ENCODE assay signal across 16 cellular contexts in genomic region chr10:35765039-35765662, GRCh38.
DNase-seq lines count a peak whose midpoint lies in the region; ATAC-seq, FAIRE-seq and TF ChIP-seq lines count a peak whose summit lies in the region.
"Had no signal": no experiment of that assay in that cellular context is flagged by ENCODE, and none has a peak within 500 bp of the region (broad histone marks: within the 10 kb centered on the region; RNA-seq: fewer than 3 reads in every experiment).

No MANE protein-coding gene starts in this region.

- no peak overlapping the region for H3K27ac Mint-ChIP-seq in activated CD4-positive, alpha-beta memory T cell treated with anti-CD3 and anti-CD28 coated beads for 36 hours
- H3K27ac Mint-ChIP-seq in activated CD4-positive, alpha-beta memory T cell treated with anti-CD3 and anti-CD28 coated beads, Interleukin-2, amount 10 ng/mL, durations not matched to agents 7 days and 5 days, result no peak overlapping the region
- H3K27ac Mint-ChIP-seq in type B pancreatic cell, result no peak overlapping the region
- H3K27ac Mint-ChIP-seq: activated T-cell treated with anti-CD3 and anti-CD28 coated beads, Interleukin-2, amount 50 U/mL, for 24 hours had no signal

- no peak overlapping the region for H3K4me3 ChIP-seq in endothelial cell of umbilical vein (replicated peaks in 1 of 3; ENCODE audit: insufficient read depth in 1 of 3, low read depth in 1 of 3, low read length in 3 of 3)
- H3K4me3 ChIP-seq: GM12878, ovary had no signal

- H3K9ac ChIP-seq in endothelial cell of umbilical vein (replicated peaks; ENCODE audit: extremely low read depth, insufficient read depth, low read length), result no peak overlapping the region

- no peaks in the 10 kb centered on the region for H3K9me3 Mint-ChIP-seq in activated CD4-positive, alpha-beta memory T cell treated with anti-CD3 and anti-CD28 coated beads for 36 hours
- H3K9me3 Mint-ChIP-seq in activated CD4-positive, alpha-beta memory T cell treated with anti-CD3 and anti-CD28 coated beads, Interleukin-2, amount 10 ng/mL, durations not matched to agents 7 days and 5 days, result no peaks in the 10 kb centered on the region
- H3K9me3 Mint-ChIP-seq in type B pancreatic cell, result no peaks in the 10 kb centered on the region
- H3K9me3 Mint-ChIP-seq: activated T-cell treated with anti-CD3 and anti-CD28 coated beads, Interleukin-2, amount 50 U/mL, for 24 hours had no signal

- H3K4me3 Mint-ChIP-seq in activated CD4-positive, alpha-beta memory T cell treated with anti-CD3 and anti-CD28 coated beads for 36 hours, result no peak overlapping the region
- H3K4me3 Mint-ChIP-seq in activated CD4-positive, alpha-beta memory T cell treated with anti-CD3 and anti-CD28 coated beads, Interleukin-2, amount 10 ng/mL, durations not matched to agents 7 days and 5 days, result no peak overlapping the region
- H3K4me3 Mint-ChIP-seq in type B pancreatic cell, result peak overlapping the region; percentile 36
- H3K4me3 Mint-ChIP-seq: activated T-cell treated with anti-CD3 and anti-CD28 coated beads, Interleukin-2, amount 50 U/mL, for 24 hours had no signal

- dilution Hi-C loops in endothelial cell of umbilical vein (cut with MboI; ENCODE audit: extremely low pct_ligation_motif_present, low sequenced_read_pairs), result no loop called here

- ATAC-seq in HG03159 (IDR thresholded peaks at IDR 0.05; ENCODE audit: unreplicated experiment) (no peak), HG02610 (IDR thresholded peaks at IDR 0.05; ENCODE audit: unreplicated experiment) (no peak)
- ATAC-seq: GM12878 had no signal

- TF ChIP-seq CTCF in endothelial cell of umbilical vein (IDR thresholded peaks at IDR 0.05; ENCODE audit: extremely low read depth in 1 of 2, insufficient read depth in 1 of 2, low read depth in 1 of 2, low read length in 2 of 2) (no peak), type B pancreatic cell (conservative IDR thresholded peaks at IDR 0.05) (no peak)

- H3K36me3 ChIP-seq in endothelial cell of umbilical vein (ENCODE audit: control insufficient read depth in 2 of 2, extremely low read depth in 1 of 2, insufficient read depth in 2 of 2, low read length in 2 of 2), result no peaks in the 10 kb centered on the region
- H3K36me3 ChIP-seq: ovary had no signal

- no peaks in the 10 kb centered on the region for H3K27me3 ChIP-seq in endothelial cell of umbilical vein (ENCODE audit: control insufficient read depth in 2 of 2, insufficient read depth in 2 of 2, low read length in 2 of 2)
- H3K27me3 ChIP-seq: ovary had no signal

- H3K27me3 Mint-ChIP-seq in activated CD4-positive, alpha-beta memory T cell treated with anti-CD3 and anti-CD28 coated beads for 36 hours, result peaks cover 1% of the 10 kb centered on the region
- H3K27me3 Mint-ChIP-seq in activated CD4-positive, alpha-beta memory T cell treated with anti-CD3 and anti-CD28 coated beads, Interleukin-2, amount 10 ng/mL, durations not matched to agents 7 days and 5 days, result peaks cover 6% of the 10 kb centered on the region
- peaks cover 3% of the 10 kb centered on the region for H3K27me3 Mint-ChIP-seq in type B pancreatic cell

- POLR2A ChIA-PET in activated CD4-positive, alpha-beta memory T cell treated with anti-CD3 and anti-CD28 coated beads for 36 hours (lab: Charles Lee), result no interaction called here
- POLR2A ChIA-PET in activated CD4-positive, alpha-beta memory T cell treated with anti-CD3 and anti-CD28 coated beads, Interleukin-2, amount 10 ng/mL, durations not matched to agents 7 days and 5 days (lab: Charles Lee), result no interaction called here
- POLR2A ChIA-PET in endothelial cell of umbilical vein (lab: Charles Lee), result no interaction called here

- H3K36me3 Mint-ChIP-seq in activated CD4-positive, alpha-beta memory T cell treated with anti-CD3 and anti-CD28 coated beads for 36 hours, result no peaks in the 10 kb centered on the region
- H3K36me3 Mint-ChIP-seq in activated CD4-positive, alpha-beta memory T cell treated with anti-CD3 and anti-CD28 coated beads, Interleukin-2, amount 10 ng/mL, durations not matched to agents 7 days and 5 days (ENCODE audit: low read depth), result no peaks in the 10 kb centered on the region
- no peaks in the 10 kb centered on the region for H3K36me3 Mint-ChIP-seq in type B pancreatic cell

- CTCF ChIA-PET in activated CD4-positive, alpha-beta memory T cell treated with anti-CD3 and anti-CD28 coated beads for 36 hours (lab: Charles Lee), result no interaction called here
- CTCF ChIA-PET in activated CD4-positive, alpha-beta memory T cell treated with anti-CD3 and anti-CD28 coated beads, Interleukin-2, amount 10 ng/mL, durations not matched to agents 7 days and 5 days (lab: Charles Lee), result no interaction called here
- CTCF ChIA-PET in endothelial cell of umbilical vein (lab: Charles Lee), result interaction anchor here (0.9 kb wide), 1 partner anchor 10 kb away, joined by 3 read pairs; no protein-coding TSS in a partner anchor

- FAIRE-seq in endothelial cell of umbilical vein (lab: Jason Lieb, UNC), result peak; percentile 40
- FAIRE-seq: A204.1, GM12878 had no signal

- H3K4me2 ChIP-seq in endothelial cell of umbilical vein (ENCODE audit: insufficient read depth, low read length), result peak overlapping the region; percentile 32

- no peaks in the 10 kb centered on the region for H3K9me1 ChIP-seq in endothelial cell of umbilical vein (replicated peaks; ENCODE audit: control insufficient read depth, extremely low read depth, insufficient read depth, low read length)

- H3K9me3 ChIP-seq in endothelial cell of umbilical vein (replicated peaks; ENCODE audit: control insufficient read depth, insufficient read depth, low read length), result no peaks in the 10 kb centered on the region
- H3K9me3 ChIP-seq: ovary had no signal

- no peaks in the 10 kb centered on the region for H3K79me2 ChIP-seq in endothelial cell of umbilical vein (ENCODE audit: control insufficient read depth, insufficient read depth, low read length)

- H2AFZ ChIP-seq in endothelial cell of umbilical vein (ENCODE audit: low read depth, low read length), result peak overlapping the region; percentile 92

- BruUV-seq in endothelial cell of umbilical vein (replicated peaks; lab: Mats Ljungman, UMichigan), result no TSS peak

- intact Hi-C loops in activated CD4-positive, alpha-beta memory T cell treated with anti-CD3 and anti-CD28 coated beads for 36 hours (cut with micrococcal nuclease), result no loop called here
- intact Hi-C loops in endothelial cell of umbilical vein (cut with micrococcal nuclease), result no loop called here

- DNase-seq in activated CD4-positive, alpha-beta memory T cell treated with anti-CD3 and anti-CD28 coated beads for 36 hours, result peak; percentile 9
- DNase-seq in activated CD4-positive, alpha-beta memory T cell treated with anti-CD3 and anti-CD28 coated beads, Interleukin-2, amount 10 ng/mL, durations not matched to agents 7 days and 5 days, result no peak
- DNase-seq in endothelial cell of umbilical vein (ENCODE audit: low read depth, low spot score) (no peak), lung microvascular endothelial cell (ENCODE audit: low read depth in 2 of 2) (peak; percentile 1 to 33), type B pancreatic cell (ENCODE audit: extremely low spot score, unreplicated experiment) (no peak), mesenteric fat pad (ENCODE audit: low spot score) (no peak)
- DNase-seq: activated T-cell treated with anti-CD3 and anti-CD28 coated beads, Interleukin-2, amount 50 U/mL, for 24 hours; DMS153; NCI-H345; SIG-M5; stimulated activated CD4-positive, alpha-beta T cell treated with anti-CD3 and anti-CD28 coated beads, Interleukin-4, amount 100 ng/mL, for 1 hour had no signal

- TF ChIP-seq POLR2A in endothelial cell of umbilical vein (IDR thresholded peaks at IDR 0.05; ENCODE audit: low read depth, low read length), result no peak

- H4K20me1 ChIP-seq in endothelial cell of umbilical vein (replicated peaks; ENCODE audit: control insufficient read depth, extremely low read depth, insufficient read depth, low read length), result no peaks in the 10 kb centered on the region

- no peaks in the 10 kb centered on the region for H3K4me1 Mint-ChIP-seq in activated CD4-positive, alpha-beta memory T cell treated with anti-CD3 and anti-CD28 coated beads for 36 hours (ENCODE audit: low read depth)
- H3K4me1 Mint-ChIP-seq in activated CD4-positive, alpha-beta memory T cell treated with anti-CD3 and anti-CD28 coated beads, Interleukin-2, amount 10 ng/mL, durations not matched to agents 7 days and 5 days, result no peaks in the 10 kb centered on the region
- H3K4me1 Mint-ChIP-seq in type B pancreatic cell (ENCODE audit: unreplicated experiment), result peaks cover 17% of the 10 kb centered on the region

- H3K27ac ChIP-seq in endothelial cell of umbilical vein (ENCODE audit: insufficient read depth, low read depth, low read length), result no peak overlapping the region
- H3K27ac ChIP-seq: ovary had no signal

- H3K4me1 ChIP-seq in endothelial cell of umbilical vein (ENCODE audit: control insufficient read depth, extremely low read depth, insufficient read depth, low read length), result no peaks in the 10 kb centered on the region

TF ChIP-seq in endothelial cell of umbilical vein, 7 proteins besides CTCF, POLR2A, EP300 and RAD21:
- no peak for TF ChIP-seq MYC (IDR thresholded peaks at IDR 0.05; ENCODE audit: low read depth, low read length)
- TF ChIP-seq JUN (IDR thresholded peaks at IDR 0.05; ENCODE audit: borderline replicate concordance, insufficient read depth, insufficient read length, low read depth), result no peak
- TF ChIP-seq POLR2AphosphoS5 (IDR thresholded peaks at IDR 0.05; ENCODE audit: insufficient read depth, low read depth, low read length), result no peak
- TF ChIP-seq, protein P1, sequence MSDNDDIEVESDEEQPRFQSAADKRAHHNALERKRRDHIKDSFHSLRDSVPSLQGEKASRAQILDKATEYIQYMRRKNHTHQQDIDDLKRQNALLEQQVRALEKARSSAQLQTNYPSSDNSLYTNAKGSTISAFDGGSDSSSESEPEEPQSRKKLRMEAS (IDR thresholded peaks at IDR 0.05; ENCODE audit: insufficient read depth, insufficient read length), result no peak
- TF ChIP-seq EZH2 (IDR thresholded peaks at IDR 0.05; ENCODE audit: borderline replicate concordance, low read depth, low read length, severe bottlenecking), result no peak
- no peak for TF ChIP-seq GATA2 (IDR thresholded peaks at IDR 0.05; ENCODE audit: insufficient read depth, insufficient read length, low read depth, low read length)

Comparison
In these comparisons a context has a peak if more than half of its experiments do, and no peak if none do; other contexts are left out.
1. DNase-seq: peak in activated CD4-positive, alpha-beta memory T cell treated with anti-CD3 and anti-CD28 coated beads for 36 hours (single experiment) and lung microvascular endothelial cell (2 of 2); none in activated CD4-positive, alpha-beta memory T cell treated with anti-CD3 and anti-CD28 coated beads, Interleukin-2, amount 10 ng/mL, durations not matched to agents 7 days and 5 days (single experiment), endothelial cell of umbilical vein (single experiment), type B pancreatic cell (single experiment) and mesenteric fat pad (single experiment).